1 cellular context compared by ENCODE assay signal in the genomic region with DNA sequence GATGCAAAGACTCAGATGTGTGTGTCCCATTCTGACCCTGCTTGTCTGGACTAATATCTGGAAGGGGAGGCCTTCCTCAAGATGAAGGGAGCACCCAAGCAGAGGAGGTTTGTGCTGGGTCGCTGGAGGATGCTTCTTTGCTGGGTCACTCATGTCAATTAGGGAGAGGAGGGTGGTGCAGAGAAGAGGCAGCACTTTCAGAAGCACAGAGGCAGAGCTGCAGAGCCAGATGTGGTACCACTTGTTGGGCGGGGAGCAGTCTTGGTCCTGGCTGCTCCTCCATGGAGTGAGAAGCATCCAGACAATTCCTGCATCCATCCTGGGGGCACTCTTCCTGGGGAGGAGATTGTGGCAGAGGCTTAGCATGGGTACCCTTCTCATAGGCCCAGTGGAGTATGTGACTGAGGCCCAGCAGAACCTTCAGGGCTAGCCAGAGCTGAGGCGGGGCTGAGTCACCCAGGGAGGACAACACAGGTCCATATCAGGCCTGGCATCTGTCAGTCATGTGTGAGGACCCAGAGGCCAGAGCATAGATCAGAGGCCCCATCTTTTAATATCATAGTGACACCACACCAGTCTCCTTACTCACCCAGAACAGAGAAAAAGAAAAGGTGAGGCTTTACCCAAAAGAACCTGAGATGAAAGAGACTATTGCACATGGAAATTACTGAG.
TF ChIP-seq lines count a peak whose summit lies in the region.

No MANE protein-coding gene starts in this region.

TF ChIP-seq in K562, 482 proteins besides CTCF, POLR2A, EP300 and RAD21 (continued from another document):
- TF ChIP-seq, protein P1, sequence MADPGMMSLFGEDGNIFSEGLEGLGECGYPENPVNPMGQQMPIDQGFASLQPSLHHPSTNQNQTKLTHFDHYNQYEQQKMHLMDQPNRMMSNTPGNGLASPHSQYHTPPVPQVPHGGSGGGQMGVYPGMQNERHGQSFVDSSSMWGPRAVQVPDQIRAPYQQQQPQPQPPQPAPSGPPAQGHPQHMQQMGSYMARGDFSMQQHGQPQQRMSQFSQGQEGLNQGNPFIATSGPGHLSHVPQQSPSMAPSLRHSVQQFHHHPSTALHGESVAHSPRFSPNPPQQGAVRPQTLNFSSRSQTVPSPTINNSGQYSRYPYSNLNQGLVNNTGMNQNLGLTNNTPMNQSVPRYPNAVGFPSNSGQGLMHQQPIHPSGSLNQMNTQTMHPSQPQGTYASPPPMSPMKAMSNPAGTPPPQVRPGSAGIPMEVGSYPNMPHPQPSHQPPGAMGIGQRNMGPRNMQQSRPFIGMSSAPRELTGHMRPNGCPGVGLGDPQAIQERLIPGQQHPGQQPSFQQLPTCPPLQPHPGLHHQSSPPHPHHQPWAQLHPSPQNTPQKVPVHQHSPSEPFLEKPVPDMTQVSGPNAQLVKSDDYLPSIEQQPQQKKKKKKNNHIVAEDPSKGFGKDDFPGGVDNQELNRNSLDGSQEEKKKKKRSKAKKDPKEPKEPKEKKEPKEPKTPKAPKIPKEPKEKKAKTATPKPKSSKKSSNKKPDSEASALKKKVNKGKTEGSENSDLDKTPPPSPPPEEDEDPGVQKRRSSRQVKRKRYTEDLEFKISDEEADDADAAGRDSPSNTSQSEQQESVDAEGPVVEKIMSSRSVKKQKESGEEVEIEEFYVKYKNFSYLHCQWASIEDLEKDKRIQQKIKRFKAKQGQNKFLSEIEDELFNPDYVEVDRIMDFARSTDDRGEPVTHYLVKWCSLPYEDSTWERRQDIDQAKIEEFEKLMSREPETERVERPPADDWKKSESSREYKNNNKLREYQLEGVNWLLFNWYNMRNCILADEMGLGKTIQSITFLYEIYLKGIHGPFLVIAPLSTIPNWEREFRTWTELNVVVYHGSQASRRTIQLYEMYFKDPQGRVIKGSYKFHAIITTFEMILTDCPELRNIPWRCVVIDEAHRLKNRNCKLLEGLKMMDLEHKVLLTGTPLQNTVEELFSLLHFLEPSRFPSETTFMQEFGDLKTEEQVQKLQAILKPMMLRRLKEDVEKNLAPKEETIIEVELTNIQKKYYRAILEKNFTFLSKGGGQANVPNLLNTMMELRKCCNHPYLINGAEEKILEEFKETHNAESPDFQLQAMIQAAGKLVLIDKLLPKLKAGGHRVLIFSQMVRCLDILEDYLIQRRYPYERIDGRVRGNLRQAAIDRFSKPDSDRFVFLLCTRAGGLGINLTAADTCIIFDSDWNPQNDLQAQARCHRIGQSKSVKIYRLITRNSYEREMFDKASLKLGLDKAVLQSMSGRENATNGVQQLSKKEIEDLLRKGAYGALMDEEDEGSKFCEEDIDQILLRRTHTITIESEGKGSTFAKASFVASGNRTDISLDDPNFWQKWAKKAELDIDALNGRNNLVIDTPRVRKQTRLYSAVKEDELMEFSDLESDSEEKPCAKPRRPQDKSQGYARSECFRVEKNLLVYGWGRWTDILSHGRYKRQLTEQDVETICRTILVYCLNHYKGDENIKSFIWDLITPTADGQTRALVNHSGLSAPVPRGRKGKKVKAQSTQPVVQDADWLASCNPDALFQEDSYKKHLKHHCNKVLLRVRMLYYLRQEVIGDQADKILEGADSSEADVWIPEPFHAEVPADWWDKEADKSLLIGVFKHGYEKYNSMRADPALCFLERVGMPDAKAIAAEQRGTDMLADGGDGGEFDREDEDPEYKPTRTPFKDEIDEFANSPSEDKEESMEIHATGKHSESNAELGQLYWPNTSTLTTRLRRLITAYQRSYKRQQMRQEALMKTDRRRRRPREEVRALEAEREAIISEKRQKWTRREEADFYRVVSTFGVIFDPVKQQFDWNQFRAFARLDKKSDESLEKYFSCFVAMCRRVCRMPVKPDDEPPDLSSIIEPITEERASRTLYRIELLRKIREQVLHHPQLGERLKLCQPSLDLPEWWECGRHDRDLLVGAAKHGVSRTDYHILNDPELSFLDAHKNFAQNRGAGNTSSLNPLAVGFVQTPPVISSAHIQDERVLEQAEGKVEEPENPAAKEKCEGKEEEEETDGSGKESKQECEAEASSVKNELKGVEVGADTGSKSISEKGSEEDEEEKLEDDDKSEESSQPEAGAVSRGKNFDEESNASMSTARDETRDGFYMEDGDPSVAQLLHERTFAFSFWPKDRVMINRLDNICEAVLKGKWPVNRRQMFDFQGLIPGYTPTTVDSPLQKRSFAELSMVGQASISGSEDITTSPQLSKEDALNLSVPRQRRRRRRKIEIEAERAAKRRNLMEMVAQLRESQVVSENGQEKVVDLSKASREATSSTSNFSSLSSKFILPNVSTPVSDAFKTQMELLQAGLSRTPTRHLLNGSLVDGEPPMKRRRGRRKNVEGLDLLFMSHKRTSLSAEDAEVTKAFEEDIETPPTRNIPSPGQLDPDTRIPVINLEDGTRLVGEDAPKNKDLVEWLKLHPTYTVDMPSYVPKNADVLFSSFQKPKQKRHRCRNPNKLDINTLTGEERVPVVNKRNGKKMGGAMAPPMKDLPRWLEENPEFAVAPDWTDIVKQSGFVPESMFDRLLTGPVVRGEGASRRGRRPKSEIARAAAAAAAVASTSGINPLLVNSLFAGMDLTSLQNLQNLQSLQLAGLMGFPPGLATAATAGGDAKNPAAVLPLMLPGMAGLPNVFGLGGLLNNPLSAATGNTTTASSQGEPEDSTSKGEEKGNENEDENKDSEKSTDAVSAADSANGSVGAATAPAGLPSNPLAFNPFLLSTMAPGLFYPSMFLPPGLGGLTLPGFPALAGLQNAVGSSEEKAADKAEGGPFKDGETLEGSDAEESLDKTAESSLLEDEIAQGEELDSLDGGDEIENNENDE (IDR thresholded peaks at IDR 0.05; ENCODE audit: low read depth, low read length): no peak
- TF ChIP-seq HNRNPL (IDR thresholded peaks at IDR 0.05; ENCODE audit: low read depth, low read length) (no peak), ZNF436 (CRISPR knock-in tag; IDR thresholded peaks at IDR 0.05) (no peak), DMBX1 (CRISPR knock-in tag; IDR thresholded peaks at IDR 0.05; ENCODE audit: borderline replicate concordance) (no peak), SIRT6 (IDR thresholded peaks at IDR 0.05; ENCODE audit: low read depth, low read length) (no peak), BCOR (IDR thresholded peaks at IDR 0.05) (no peak), JUND (IDR thresholded peaks at IDR 0.05; ENCODE audit: borderline replicate concordance, low read depth, low read length) (peak; percentile 29; the same call in 1 of the 2 replicates), JUND (tag; IDR thresholded peaks at IDR 0.05; ENCODE audit: borderline replicate concordance, low read depth, low read length) (no peak), EGR1 (conservative IDR thresholded peaks at IDR 0.05) (no peak)
- TF ChIP-seq, protein P2, sequence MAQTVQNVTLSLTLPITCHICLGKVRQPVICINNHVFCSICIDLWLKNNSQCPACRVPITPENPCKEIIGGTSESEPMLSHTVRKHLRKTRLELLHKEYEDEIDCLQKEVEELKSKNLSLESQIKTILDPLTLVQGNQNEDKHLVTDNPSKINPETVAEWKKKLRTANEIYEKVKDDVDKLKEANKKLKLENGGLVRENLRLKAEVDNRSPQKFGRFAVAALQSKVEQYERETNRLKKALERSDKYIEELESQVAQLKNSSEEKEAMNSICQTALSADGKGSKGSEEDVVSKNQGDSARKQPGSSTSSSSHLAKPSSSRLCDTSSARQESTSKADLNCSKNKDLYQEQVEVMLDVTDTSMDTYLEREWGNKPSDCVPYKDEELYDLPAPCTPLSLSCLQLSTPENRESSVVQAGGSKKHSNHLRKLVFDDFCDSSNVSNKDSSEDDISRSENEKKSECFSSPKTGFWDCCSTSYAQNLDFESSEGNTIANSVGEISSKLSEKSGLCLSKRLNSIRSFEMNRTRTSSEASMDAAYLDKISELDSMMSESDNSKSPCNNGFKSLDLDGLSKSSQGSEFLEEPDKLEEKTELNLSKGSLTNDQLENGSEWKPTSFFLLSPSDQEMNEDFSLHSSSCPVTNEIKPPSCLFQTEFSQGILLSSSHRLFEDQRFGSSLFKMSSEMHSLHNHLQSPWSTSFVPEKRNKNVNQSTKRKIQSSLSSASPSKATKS (CRISPR knock-in tag; IDR thresholded peaks at IDR 0.05): no peak
- TF ChIP-seq, protein P3, sequence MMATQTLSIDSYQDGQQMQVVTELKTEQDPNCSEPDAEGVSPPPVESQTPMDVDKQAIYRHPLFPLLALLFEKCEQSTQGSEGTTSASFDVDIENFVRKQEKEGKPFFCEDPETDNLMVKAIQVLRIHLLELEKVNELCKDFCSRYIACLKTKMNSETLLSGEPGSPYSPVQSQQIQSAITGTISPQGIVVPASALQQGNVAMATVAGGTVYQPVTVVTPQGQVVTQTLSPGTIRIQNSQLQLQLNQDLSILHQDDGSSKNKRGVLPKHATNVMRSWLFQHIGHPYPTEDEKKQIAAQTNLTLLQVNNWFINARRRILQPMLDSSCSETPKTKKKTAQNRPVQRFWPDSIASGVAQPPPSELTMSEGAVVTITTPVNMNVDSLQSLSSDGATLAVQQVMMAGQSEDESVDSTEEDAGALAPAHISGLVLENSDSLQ (IDR thresholded peaks at IDR 0.05): peak; percentile 65
- TF ChIP-seq, protein P4, sequence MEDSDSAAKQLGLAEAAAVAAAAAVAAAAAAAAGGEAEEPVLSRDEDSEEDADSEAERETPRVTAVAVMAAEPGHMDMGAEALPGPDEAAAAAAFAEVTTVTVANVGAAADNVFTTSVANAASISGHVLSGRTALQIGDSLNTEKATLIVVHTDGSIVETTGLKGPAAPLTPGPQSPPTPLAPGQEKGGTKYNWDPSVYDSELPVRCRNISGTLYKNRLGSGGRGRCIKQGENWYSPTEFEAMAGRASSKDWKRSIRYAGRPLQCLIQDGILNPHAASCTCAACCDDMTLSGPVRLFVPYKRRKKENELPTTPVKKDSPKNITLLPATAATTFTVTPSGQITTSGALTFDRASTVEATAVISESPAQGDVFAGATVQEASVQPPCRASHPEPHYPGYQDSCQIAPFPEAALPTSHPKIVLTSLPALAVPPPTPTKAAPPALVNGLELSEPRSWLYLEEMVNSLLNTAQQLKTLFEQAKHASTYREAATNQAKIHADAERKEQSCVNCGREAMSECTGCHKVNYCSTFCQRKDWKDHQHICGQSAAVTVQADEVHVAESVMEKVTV (CRISPR knock-in tag; IDR thresholded peaks at IDR 0.05): no peak
TF ChIP-seq in K562: peak in this region for 6.
